ENCODE assay signal across 29 cellular contexts in the genomic region with DNA sequence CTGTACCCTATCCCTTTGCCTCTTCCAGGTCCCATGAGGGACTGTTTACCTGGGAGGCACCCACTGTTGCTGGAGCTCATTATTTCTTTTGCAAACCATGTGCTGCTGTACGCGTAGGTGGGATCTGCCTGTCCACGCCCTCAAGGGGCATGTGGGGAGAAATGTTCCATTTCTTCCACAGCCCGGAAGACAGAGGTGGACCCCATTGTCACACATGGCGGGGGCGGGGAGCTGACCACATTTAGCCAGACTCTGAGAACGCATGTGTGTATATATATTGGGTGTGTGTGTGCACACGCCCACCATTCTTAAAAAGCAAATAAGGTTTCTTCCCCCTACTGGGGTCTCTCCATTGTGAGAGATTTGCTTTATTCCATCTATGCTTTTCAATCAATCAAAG. TPM values are rescaled to one million over a fixed set of nuclear protein-coding genes. Genes with fewer than 3 reads are reported as not detected.
DNase-seq lines count a peak whose midpoint lies in the region; ATAC-seq, FAIRE-seq and TF ChIP-seq lines count a peak whose summit lies in the region.
"Had no signal": no experiment of that assay in that cellular context is flagged by ENCODE, and none has a peak within 500 bp of the region (broad histone marks: within the 10 kb centered on the region; RNA-seq: fewer than 3 reads in every experiment).

No MANE protein-coding gene starts in this region.

- POLR2A ChIA-PET in endothelial cell of umbilical vein (lab: Charles Lee), result no interaction called here

- TF ChIP-seq EP300 in stomach (IDR thresholded peaks at IDR 0.05), result no peak

- dilution Hi-C loops in endothelial cell of umbilical vein (cut with MboI; ENCODE audit: extremely low pct_ligation_motif_present, low sequenced_read_pairs), result no loop called here

- no peaks in the 10 kb centered on the region for H3K9me1 ChIP-seq in endothelial cell of umbilical vein (replicated peaks; ENCODE audit: control insufficient read depth, extremely low read depth, insufficient read depth, low read length)

- H3K9me3 Mint-ChIP-seq in activated CD4-positive, alpha-beta T cell treated with anti-CD3 and anti-CD28 coated beads, Interleukin-2, amount 10 ng/mL, durations not matched to agents 24 days and 14 days, result no peaks in the 10 kb centered on the region
- peaks cover 2% of the 10 kb centered on the region for H3K9me3 Mint-ChIP-seq in neural progenitor cell
- H3K9me3 Mint-ChIP-seq: dendritic cell treated with granulocyte-macrophage colony-stimulating factor and Interleukin-4, amounts not matched to agents 40 ng/mL and 50 ng/mL, for 4 days had no signal

- H3K36me3 Mint-ChIP-seq in activated CD4-positive, alpha-beta T cell treated with anti-CD3 and anti-CD28 coated beads, Interleukin-2, amount 10 ng/mL, durations not matched to agents 24 days and 14 days (ENCODE audit: low read depth), result peaks cover 10% of the 10 kb centered on the region
- H3K36me3 Mint-ChIP-seq in T-helper 17 cell (ENCODE audit: low read depth) (peaks cover 8% of the 10 kb centered on the region), neural progenitor cell (no peaks in the 10 kb centered on the region)

- H3K36me3 ChIP-seq in endothelial cell of umbilical vein (ENCODE audit: control insufficient read depth in 2 of 2, extremely low read depth in 1 of 2, insufficient read depth in 2 of 2, low read length in 2 of 2), result no peaks in the 10 kb centered on the region
- H3K36me3 ChIP-seq in neural progenitor cell, result no peaks in the 10 kb centered on the region
- H3K36me3 ChIP-seq in stomach, result no peaks in the 10 kb centered on the region
- H3K36me3 ChIP-seq: BLaER1, neutrophil, tibial nerve had no signal

- peaks cover 34% of the 10 kb centered on the region for H3K4me1 Mint-ChIP-seq in activated CD4-positive, alpha-beta T cell treated with anti-CD3 and anti-CD28 coated beads, Interleukin-2, amount 10 ng/mL, durations not matched to agents 24 days and 14 days
- H3K4me1 Mint-ChIP-seq in T-helper 17 cell (peaks cover 41% of the 10 kb centered on the region), neural progenitor cell (peaks cover 35% of the 10 kb centered on the region)

- H3K9ac ChIP-seq in endothelial cell of umbilical vein (replicated peaks; ENCODE audit: extremely low read depth, insufficient read depth, low read length) (peak overlapping the region; percentile 48), neural progenitor cell (no peak overlapping the region)
- H3K9ac ChIP-seq: BLaER1 had no signal

- peak overlapping the region; percentile 40 for H3K4me3 Mint-ChIP-seq in activated CD4-positive, alpha-beta T cell treated with anti-CD3 and anti-CD28 coated beads, Interleukin-2, amount 10 ng/mL, durations not matched to agents 24 days and 14 days
- peak overlapping the region; percentile 83 for H3K4me3 Mint-ChIP-seq in T-helper 17 cell
- H3K4me3 Mint-ChIP-seq in neural progenitor cell, result no peak overlapping the region
- H3K4me3 Mint-ChIP-seq: dendritic cell treated with granulocyte-macrophage colony-stimulating factor and Interleukin-4, amounts not matched to agents 40 ng/mL and 50 ng/mL, for 4 days had no signal

- 19 to 30% (median 19%) methylated on average over 8 of the region's 8 CpGs for WGBS in stomach, 5 donors

- no peaks in the 10 kb centered on the region for H3K27me3 ChIP-seq in endothelial cell of umbilical vein (ENCODE audit: control insufficient read depth in 2 of 2, insufficient read depth in 2 of 2, low read length in 2 of 2)
- peaks cover 97% of the 10 kb centered on the region for H3K27me3 ChIP-seq in neural progenitor cell
- peaks cover 11 to 95% (median 62%) of the 10 kb centered on the region in 3 donors for H3K27me3 ChIP-seq in stomach

- TF ChIP-seq POLR2A in endothelial cell of umbilical vein (IDR thresholded peaks at IDR 0.05; ENCODE audit: low read depth, low read length) (no peak), stomach (IDR thresholded peaks at IDR 0.05) (no peak)

- H3K4me2 ChIP-seq in endothelial cell of umbilical vein (ENCODE audit: insufficient read depth, low read length), result peak overlapping the region; percentile 84
- H3K4me2 ChIP-seq in neural progenitor cell, result peak overlapping the region; percentile 95
- H3K4me2 ChIP-seq: A549, BLaER1 had no signal

- H2AFZ ChIP-seq in endothelial cell of umbilical vein (ENCODE audit: low read depth, low read length) (no peak overlapping the region), neural progenitor cell (replicated peaks) (no peak overlapping the region)

- FAIRE-seq in endothelial cell of umbilical vein (lab: Jason Lieb, UNC), result no peak
- FAIRE-seq: A549, islet of Langerhans had no signal

- intact Hi-C loops in activated CD4-positive, alpha-beta T cell treated with anti-CD3 and anti-CD28 coated beads, Interleukin-2, amount 10 ng/mL, durations not matched to agents 24 days and 14 days (cut with micrococcal nuclease), result no loop called here
- intact Hi-C loops in endothelial cell of umbilical vein (cut with micrococcal nuclease) (loop anchor here (10.0 kb wide), 2 partner anchors 509 to 861 kb away; no protein-coding TSS in a partner anchor), stomach (cut with DNase I; ENCODE audit: low total_unique reads) (no loop called here)

- H3K79me2 ChIP-seq in endothelial cell of umbilical vein (ENCODE audit: control insufficient read depth, insufficient read depth, low read length), result peaks cover 16% of the 10 kb centered on the region
- H3K79me2 ChIP-seq in neural progenitor cell (ENCODE audit: low read depth), result no peaks in the 10 kb centered on the region

- no TSS peak for BruUV-seq in endothelial cell of umbilical vein (replicated peaks; lab: Mats Ljungman, UMichigan)

- H3K27me3 Mint-ChIP-seq in activated CD4-positive, alpha-beta T cell treated with anti-CD3 and anti-CD28 coated beads, Interleukin-2, amount 10 ng/mL, durations not matched to agents 24 days and 14 days, result peaks cover 82% of the 10 kb centered on the region
- H3K27me3 Mint-ChIP-seq in T-helper 17 cell (peaks cover 85% of the 10 kb centered on the region), neural progenitor cell (ENCODE audit: insufficient read depth, low read depth) (peaks cover 61% of the 10 kb centered on the region)

- TF ChIP-seq CTCF in endothelial cell of umbilical vein (IDR thresholded peaks at IDR 0.05; ENCODE audit: extremely low read depth in 1 of 2, insufficient read depth in 1 of 2, low read depth in 1 of 2, low read length in 2 of 2) (no peak), neural progenitor cell (IDR thresholded peaks at IDR 0.05) (no peak), stomach (IDR thresholded peaks at IDR 0.05) (no peak)

- CTCF ChIA-PET in endothelial cell of umbilical vein (lab: Charles Lee), result interaction anchor here (0.6 to 11.8 kb wide), 9 partner anchors 8 to 715 kb away, joined by 3 to 268 read pairs (median 3); no protein-coding TSS in a partner anchor

- H4K20me1 ChIP-seq in endothelial cell of umbilical vein (replicated peaks; ENCODE audit: control insufficient read depth, extremely low read depth, insufficient read depth, low read length) (no peaks in the 10 kb centered on the region), neural progenitor cell (ENCODE audit: low read depth) (peaks cover 31% of the 10 kb centered on the region)

- H3F3A ChIP-seq in neural progenitor cell (ENCODE audit: low read depth), result peaks cover 35% of the 10 kb centered on the region

- no peak for DNase-seq in activated CD4-positive, alpha-beta T cell treated with anti-CD3 and anti-CD28 coated beads, Interleukin-2, amount 10 ng/mL, durations not matched to agents 24 days and 14 days
- no peak for DNase-seq in activated CD4-positive, alpha-beta T cell treated with anti-CD3 and anti-CD28 coated beads, Interleukin-2, amount 50 U/mL, for 4 hours
- no peak for DNase-seq in T-helper 17 cell
- no peak for DNase-seq in endothelial cell of umbilical vein (ENCODE audit: low read depth, low spot score)
- peak; percentile 21 for DNase-seq in neural progenitor cell (ENCODE audit: low spot score)
- no peak for DNase-seq in activated CD8-positive, alpha-beta memory T cell treated with anti-CD3 and anti-CD28 coated beads, Interleukin-2, amount 50 U/mL, for 4 hours
- no peak for DNase-seq in stomach
- DNase-seq: activated CD4-positive, alpha-beta T cell treated with anti-CD3 and anti-CD28 coated beads for 48 hours; activated CD8-positive, alpha-beta memory T cell treated with anti-CD3 and anti-CD28 coated beads, Interleukin-2, amount 50 U/mL, for 48 hours; activated effector memory CD4-positive, alpha-beta T cell treated with anti-CD3 and anti-CD28 coated beads, Interleukin-2, amount 50 U/mL, for 16 hours; amniotic stem cell; COR-L47; DMS79; IMR-90; NCI-H1105; NCI-H2081 treated with DMSO at 0.1 percent for 48 hours; NCI-H446; psoas muscle; stimulated activated CD4-positive, alpha-beta T cell treated with anti-CD3 and anti-CD28 coated beads, Interleukin-2, amount 100 ng/mL, for 24 hours; stimulated activated naive CD4-positive, alpha-beta T cell; T-helper 1 cell had no signal

- no peak overlapping the region for H3K27ac ChIP-seq in endothelial cell of umbilical vein (ENCODE audit: insufficient read depth, low read depth, low read length)
- H3K27ac ChIP-seq in neural progenitor cell, result no peak overlapping the region
- no peak overlapping the region for H3K27ac ChIP-seq in stomach
- H3K27ac ChIP-seq: A549, BLaER1, neutrophil, psoas muscle, skin epidermis, tibial nerve had no signal

- H3K4me3 ChIP-seq in endothelial cell of umbilical vein (replicated peaks in 1 of 3; ENCODE audit: insufficient read depth in 1 of 3, low read depth in 1 of 3, low read length in 3 of 3), result peak overlapping the region in 2 of 3 experiments; percentile 73
- H3K4me3 ChIP-seq in neural progenitor cell, result peak overlapping the region; percentile 15
- H3K4me3 ChIP-seq in stomach, result peak overlapping the region in 1 of 4 donors; percentile 64
- H3K4me3 ChIP-seq: A549, BLaER1, skin epidermis had no signal

- H3K27ac Mint-ChIP-seq in activated CD4-positive, alpha-beta T cell treated with anti-CD3 and anti-CD28 coated beads, Interleukin-2, amount 10 ng/mL, durations not matched to agents 24 days and 14 days, result no peak overlapping the region
- no peak overlapping the region for H3K27ac Mint-ChIP-seq in T-helper 17 cell
- H3K27ac Mint-ChIP-seq in neural progenitor cell, result no peak overlapping the region
- H3K27ac Mint-ChIP-seq: dendritic cell treated with granulocyte-macrophage colony-stimulating factor and Interleukin-4, amounts not matched to agents 40 ng/mL and 50 ng/mL, for 4 days had no signal

- ATAC-seq in T-helper 17 cell, result no peak
- no peak for ATAC-seq in HG03196 (IDR thresholded peaks at IDR 0.05; ENCODE audit: unreplicated experiment)
- ATAC-seq: A549, psoas muscle had no signal

- peaks cover 57% of the 10 kb centered on the region for H3K4me1 ChIP-seq in endothelial cell of umbilical vein (ENCODE audit: control insufficient read depth, extremely low read depth, insufficient read depth, low read length)
- peaks cover 56% of the 10 kb centered on the region for H3K4me1 ChIP-seq in neural progenitor cell
- H3K4me1 ChIP-seq in stomach, result peaks cover 15 to 31% (median 24%) of the 10 kb centered on the region in 4 donors

- H3K9me3 ChIP-seq in T-helper 17 cell (ENCODE audit: control insufficient read depth, low read length, poor library complexity, severe bottlenecking) (no peaks in the 10 kb centered on the region), endothelial cell of umbilical vein (replicated peaks; ENCODE audit: control insufficient read depth, insufficient read depth, low read length) (no peaks in the 10 kb centered on the region), neural progenitor cell (ENCODE audit: low read depth) (no peaks in the 10 kb centered on the region), stomach (no peaks in the 10 kb centered on the region)
- H3K9me3 ChIP-seq: A549, BLaER1, neutrophil, psoas muscle, tibial nerve had no signal

RNA-seq across cellular contexts. Expression of a gene that starts 2.0 kb away (rescaled TPM):
- 0.54 and 0.70 TPM in 2 replicates for total RNA-seq in activated CD4-positive, alpha-beta T cell treated with anti-CD3 and anti-CD28 coated beads, Interleukin-2, amount 10 ng/mL, durations not matched to agents 24 days and 14 days
- total RNA-seq in T-helper 17 cell, result 10 to 100 TPM in 1 of 2 donors, 1 to 10 TPM in 1; 9.5 to 11.7 TPM
- total RNA-seq in endothelial cell of umbilical vein, result 10.6 and 20.4 TPM in 2 replicates
- 12.1 and 12.4 TPM in 2 replicates for polyA plus RNA-seq in endothelial cell of umbilical vein
- polyA plus RNA-seq in endothelial cell of umbilical vein (2011; cell fraction: cytosol; rRNA removed), result 13.6 and 14.1 TPM in 2 replicates
- 34.2 and 38.8 TPM in 2 replicates for polyA plus RNA-seq in endothelial cell of umbilical vein (2011; cell fraction: nucleus; rRNA removed)
- polyA plus RNA-seq in endothelial cell of umbilical vein (2012), result 6.6 and 9.6 TPM in 2 replicates
- polyA minus RNA-seq in endothelial cell of umbilical vein, result 62.3 and 69.2 TPM in 2 replicates
- polyA minus RNA-seq in endothelial cell of umbilical vein (2011; cell fraction: cytosol; rRNA and poly(A)+ RNA removed), result not detected
- 74.8 and 80.2 TPM in 2 replicates for polyA minus RNA-seq in endothelial cell of umbilical vein (2011; cell fraction: nucleus; rRNA and poly(A)+ RNA removed)
- 0.49 and 1.4 TPM in 2 replicates for total RNA-seq in neural progenitor cell (ENCODE audit: low replicate concordance)
- total RNA-seq in stomach, result 10 to 100 TPM in 2 of 5 donors, 1 to 10 TPM in 3; 1.2 to 12.8 (median 5.4) TPM
- polyA plus RNA-seq in stomach, result under 1 TPM; 0.15 to 0.98 (median 0.19) TPM
